Comparison of ENCODE assay signal across 24 cellular contexts in the genomic region with DNA sequence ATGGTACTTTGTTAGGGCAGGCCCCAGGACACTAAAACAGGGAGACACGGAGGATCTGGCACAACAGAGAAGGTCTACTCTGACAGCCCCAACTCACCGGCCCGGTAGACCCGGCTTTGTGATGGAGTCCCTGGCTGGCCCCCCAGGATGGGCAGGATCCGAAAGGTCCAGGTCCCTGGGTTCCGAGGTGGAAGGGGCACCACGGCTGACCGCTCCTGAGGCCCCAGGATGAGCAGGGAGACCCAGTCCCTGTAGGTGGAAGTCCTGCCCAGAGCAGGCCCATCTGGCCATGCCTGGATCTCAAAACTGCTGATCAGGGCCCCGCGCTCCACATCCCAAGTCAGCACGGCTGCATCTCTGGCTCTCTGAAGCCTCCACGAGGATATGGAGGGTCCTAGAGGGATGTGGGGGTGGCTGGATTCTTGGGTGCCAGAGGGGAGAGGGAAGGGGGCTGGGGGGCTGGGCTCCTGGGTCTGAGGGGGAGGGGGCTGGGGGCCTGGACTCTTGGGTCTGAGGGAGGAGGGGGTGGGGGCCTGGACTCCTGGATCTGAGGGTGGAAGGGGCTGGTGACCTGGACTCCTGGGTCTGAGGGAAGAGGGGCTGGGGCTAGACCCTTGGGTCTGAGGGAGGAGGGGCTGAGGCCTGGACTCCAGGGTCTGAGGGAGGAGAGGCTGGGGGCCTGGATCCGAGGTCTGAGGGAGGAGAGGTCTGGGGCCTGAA. TPM values are rescaled to one million over a fixed set of nuclear protein-coding genes. Genes with fewer than 3 reads are reported as not detected.
DNase-seq lines count a peak whose midpoint lies in the region; FAIRE-seq and TF ChIP-seq lines count a peak whose summit lies in the region.
"Had no signal": no experiment of that assay in that cellular context is flagged by ENCODE, and none has a peak within 500 bp of the region (broad histone marks: within the 10 kb centered on the region; RNA-seq: fewer than 3 reads in every experiment).

No MANE protein-coding gene starts in this region.

- H3K4me3 Mint-ChIP-seq in chondrocyte (ENCODE audit: unreplicated experiment) (no peak overlapping the region), type B pancreatic cell (peak overlapping the region; percentile 20)

- H3K4me3 ChIP-seq in kidney (ENCODE audit: low read length in 2 of 2), result no peak overlapping the region
- H3K4me3 ChIP-seq: GM12878, HAP-1 had no signal

- peaks cover 0 to 7% of the 10 kb centered on the region in 2 donors for H3K4me1 ChIP-seq in kidney (ENCODE audit: control insufficient read depth in 1 of 2, insufficient read depth in 1 of 2, low read depth in 1 of 2, low read length in 2 of 2)
- H3K4me1 ChIP-seq: BE2C had no signal

- H3K36me3 Mint-ChIP-seq in chondrocyte (ENCODE audit: low read depth) (peaks cover 3% of the 10 kb centered on the region), type B pancreatic cell (no peaks in the 10 kb centered on the region)
- H3K36me3 Mint-ChIP-seq: CD4-positive, CD25-positive, alpha-beta regulatory T cell; CD8-positive, alpha-beta memory T cell had no signal

- no peak overlapping the region for H3K27ac ChIP-seq in kidney (ENCODE audit: low read depth in 2 of 2, low read length in 2 of 2)
- H3K27ac ChIP-seq: HL-60 had no signal

- FAIRE-seq in kidney (lab: Jason Lieb, UNC) (no peak), GM12892 (lab: Jason Lieb, UNC) (no peak)
- FAIRE-seq: A204.1, GM12878, GM19239 had no signal

- H3K4me1 Mint-ChIP-seq in chondrocyte (ENCODE audit: low read depth) (peaks cover 18% of the 10 kb centered on the region), type B pancreatic cell (ENCODE audit: unreplicated experiment) (peaks cover 15% of the 10 kb centered on the region)

- no peak overlapping the region for H3K27ac Mint-ChIP-seq in chondrocyte (ENCODE audit: unreplicated experiment)
- H3K27ac Mint-ChIP-seq in type B pancreatic cell, result no peak overlapping the region
- H3K27ac Mint-ChIP-seq: CD4-positive, CD25-positive, alpha-beta regulatory T cell had no signal

- no peak for TF ChIP-seq POLR2A in GM12892 (IDR thresholded peaks at IDR 0.05; ENCODE audit: low read depth, low read length)

- peak; percentile 88 for DNase-seq in chondrocyte (ENCODE audit: low spot score)
- peak; percentile 36 for DNase-seq in ecto neural progenitor cell (ENCODE audit: low spot score)
- DNase-seq in kidney, result peak; percentile 77
- no peak for DNase-seq in type B pancreatic cell (ENCODE audit: extremely low spot score, unreplicated experiment)
- DNase-seq in UCSD-AML1 (lab: John Stamatoyannopoulos, UW; ENCODE audit: unreplicated experiment), result no peak
- no peak for DNase-seq in GM12892 (ENCODE audit: insufficient read length)
- DNase-seq: ACHN; BE2C; C1 segment of cervical spinal cord; CD4-positive, CD25-positive, alpha-beta regulatory T cell; COR-L47; DMS 273 treated with DMSO at 0.1 percent for 48 hours; DMS53; DND-41; EL had no signal

- H3K27me3 Mint-ChIP-seq in chondrocyte (ENCODE audit: low read depth) (no peaks in the 10 kb centered on the region), type B pancreatic cell (peaks cover 9% of the 10 kb centered on the region)

- H3K9ac ChIP-seq in kidney (ENCODE audit: low read length in 2 of 2), result no peak overlapping the region

- H3K9me3 ChIP-seq in kidney (ENCODE audit: control insufficient read depth in 1 of 2, low read length in 2 of 2), result no peaks in the 10 kb centered on the region
- H3K9me3 ChIP-seq: BE2C, HAP-1 had no signal

- intact Hi-C loops in kidney (cut with DNase I), result no loop called here

- TF ChIP-seq CTCF in chondrocyte (IDR thresholded peaks at IDR 0.05) (no peak), kidney (IDR thresholded peaks at IDR 0.05; ENCODE audit: borderline replicate concordance, extremely low read depth, insufficient read depth) (no peak), type B pancreatic cell (conservative IDR thresholded peaks at IDR 0.05) (no peak)

- no peaks in the 10 kb centered on the region for H3K9me3 Mint-ChIP-seq in chondrocyte (ENCODE audit: low read depth)
- no peaks in the 10 kb centered on the region for H3K9me3 Mint-ChIP-seq in type B pancreatic cell
- H3K9me3 Mint-ChIP-seq: CD4-positive, CD25-positive, alpha-beta regulatory T cell; CD8-positive, alpha-beta memory T cell had no signal

- no peaks in the 10 kb centered on the region for H3K36me3 ChIP-seq in kidney (ENCODE audit: control insufficient read depth in 1 of 2, insufficient read depth in 2 of 2, low read length in 2 of 2)
- H3K36me3 ChIP-seq: BE2C, HAP-1 had no signal

RNA-seq across cellular contexts. Expression of gene VSIG10L, which starts 4.6 kb away (rescaled TPM):
- total RNA-seq in chondrocyte (4.9 to 5.5 TPM (median 5.4 TPM) in 3 replicates), kidney (1.8 TPM), type B pancreatic cell (ENCODE audit: low replicate concordance) (2.4 and 5.9 TPM in 2 replicates)
- 2.2 TPM for polyA plus RNA-seq in kidney (ENCODE audit: insufficient read depth, low read depth, low replicate concordance)
- polyA plus RNA-seq in GM12892 (2012; ENCODE audit: missing spikeins), result 0.28 TPM

RNA-seq across cellular contexts. Expression of gene IGLON5, which starts 25.9 kb away (rescaled TPM):
- total RNA-seq in chondrocyte (0.07 TPM in 1 of 3 replicates, not detected in the others), kidney (not detected), type B pancreatic cell (ENCODE audit: low replicate concordance) (0.33 and 18.0 TPM in 2 replicates)
- polyA plus RNA-seq in kidney (ENCODE audit: insufficient read depth, low read depth, low replicate concordance), result 0.15 TPM
- not detected for polyA plus RNA-seq in GM12892 (2012; ENCODE audit: missing spikeins)
- total RNA-seq: CD4-positive, CD25-positive, alpha-beta regulatory T cell; G401; GM12878; HT1080 had no signal
- polyA plus RNA-seq: CD4-positive, CD25-positive, alpha-beta regulatory T cell; CD8-positive, alpha-beta memory T cell; GM12878 had no signal

RNA-seq across cellular contexts. Expression of gene ETFB, which starts 28.9 kb away (rescaled TPM):
- total RNA-seq in chondrocyte (43.7 to 56.6 TPM (median 49.6 TPM) in 3 replicates), kidney (76.8 TPM), type B pancreatic cell (ENCODE audit: low replicate concordance) (76.3 and 81.9 TPM in 2 replicates)
- polyA plus RNA-seq in kidney (ENCODE audit: insufficient read depth, low read depth, low replicate concordance), result 620 TPM
- polyA plus RNA-seq in GM12892 (2012; ENCODE audit: missing spikeins), result 65.3 TPM

RNA-seq across cellular contexts. Expression of gene CLDND2, which starts 31.5 kb away (rescaled TPM):
- total RNA-seq in chondrocyte, result 1.5 TPM in 1 of 3 replicates, not detected in the others
- 1.1 TPM for total RNA-seq in kidney
- 6.9 TPM for polyA plus RNA-seq in kidney (ENCODE audit: insufficient read depth, low read depth, low replicate concordance)
- 0.97 TPM in 1 of 2 replicates, not detected in the other for total RNA-seq in type B pancreatic cell (ENCODE audit: low replicate concordance)
- polyA plus RNA-seq in GM12892 (2012; ENCODE audit: missing spikeins), result 0.59 TPM
- total RNA-seq: CD4-positive, CD25-positive, alpha-beta regulatory T cell; G401; H4; HT1080 had no signal

RNA-seq across cellular contexts. Expression of gene NKG7, which starts 35.2 kb away (rescaled TPM):
- total RNA-seq in chondrocyte (not detected in 3 replicates), kidney (7.9 TPM), type B pancreatic cell (ENCODE audit: low replicate concordance) (not detected in 2 replicates)
- 3.5 TPM for polyA plus RNA-seq in kidney (ENCODE audit: insufficient read depth, low read depth, low replicate concordance)
- polyA plus RNA-seq in GM12892 (2012; ENCODE audit: missing spikeins), result 8.2 TPM
- total RNA-seq: G401, H4, HT1080 had no signal

Comparison
In these comparisons a context has a peak if more than half of its experiments do, and no peak if none do; other contexts are left out.
1. DNase-seq: peak in chondrocyte (single experiment), ecto neural progenitor cell (single experiment) and kidney (single experiment); none in type B pancreatic cell (single experiment), UCSD-AML1 (single experiment) and GM12892 (single experiment).